27 cellular contexts compared by ENCODE assay signal in genomic region chr13:101530293-101530692, GRCh38.
DNase-seq lines count a peak whose midpoint lies in the region; ATAC-seq and TF ChIP-seq lines count a peak whose summit lies in the region.
"Had no signal": no experiment of that assay in that cellular context is flagged by ENCODE, and none has a peak within 500 bp of the region (broad histone marks: within the 10 kb centered on the region; RNA-seq: fewer than 3 reads in every experiment).

No MANE protein-coding gene starts in this region.

- no peak overlapping the region for H3K4me2 ChIP-seq in SK-N-SH

- peaks cover 77% of the 10 kb centered on the region for H3K79me2 ChIP-seq in SK-N-SH (ENCODE audit: insufficient read depth)

- H3K27ac ChIP-seq in CD8-positive, alpha-beta memory T cell (ENCODE audit: low read depth, low read length) = no peak overlapping the region
- 0 out of 4 replicates have a peak overlapping the region, but pooled peaks of 1 of the 2 experiments have one; percentile 13 for H3K27ac ChIP-seq in SK-N-SH (ENCODE audit: low read depth in 2 of 2, low read length in 1 of 2)
- H3K27ac ChIP-seq: dorsolateral prefrontal cortex, esophagus muscularis mucosa, RWPE1, upper lobe of right lung had no signal

- TF ChIP-seq RAD21 in SK-N-SH (IDR thresholded peaks at IDR 0.05; ENCODE audit: low read length) = no peak

- POLR2A ChIA-PET in CD8-positive, alpha-beta memory T cell (lab: Charles Lee) = no interaction called here
- POLR2A ChIA-PET in SK-N-SH (lab: Yijun Ruan, JAX) = no interaction called here

- no peaks in the 10 kb centered on the region; the same call in 1 of the 2 replicates for H4K20me1 ChIP-seq in SK-N-SH (ENCODE audit: insufficient read depth)

- DNase-seq in adipocyte (ENCODE audit: low read depth) (peak; percentile 68), fibroblast of the aortic adventitia (ENCODE audit: low read depth) (peak; percentile 65), stromal cell of bone marrow (ENCODE audit: low read depth) (peak; percentile 40), SK-N-SH (no peak)
- DNase-seq in CD8-positive, alpha-beta memory T cell = no peak
- DNase-seq in stimulated activated CD4-positive, alpha-beta T cell treated with anti-CD3 and anti-CD28 coated beads, Interleukin-2, amount 100 ng/mL, for 48 hours = no peak
- DNase-seq: activated gamma-delta T cell treated with Interleukin-2 at 50 U/mL for 16 hours; activated naive CD8-positive, alpha-beta T cell treated with anti-CD3 and anti-CD28 coated beads, Interleukin-2, amount 10 ng/mL, durations not matched to agents 7 days and 5 days; activated T-cell treated with anti-CD3 and anti-CD28 coated beads, Interleukin-2, amount 50 U/mL, for 4 hours; AML-193; CD4-positive, alpha-beta T cell; central memory CD4-positive, alpha-beta T cell; dorsolateral prefrontal cortex; mesendoderm; NCI-H1092; NCI-H1694; NCI-H446; NCI-H748 treated with DMSO at 0.1 percent for 48 hours; right cardiac atrium; stimulated activated CD4-positive, alpha-beta T cell treated with anti-CD3 and anti-CD28 coated beads, Interleukin-12 subunit alpha, Interleukin-12 subunit beta, amount 100 ng/mL, for 4 hours; stimulated activated CD4-positive, alpha-beta T cell treated with anti-CD3 and anti-CD28 coated beads, Interleukin-4, amount 100 ng/mL, for 24 hours; upper lobe of right lung had no signal

- no peak for TF ChIP-seq EP300 in SK-N-SH (IDR thresholded peaks at IDR 0.05; ENCODE audit: borderline replicate concordance in 1 of 2, low read depth in 1 of 2, low read length in 1 of 2)

- peaks cover 59% of the 10 kb centered on the region for H3K4me1 ChIP-seq in adipocyte (ENCODE audit: control insufficient read depth, insufficient read depth, low read length)
- no peaks in the 10 kb centered on the region for H3K4me1 ChIP-seq in CD8-positive, alpha-beta memory T cell (ENCODE audit: insufficient read depth, low read length)
- peaks cover 0 to 17% of the 10 kb centered on the region in 2 experiments; a peak in 3 of 4 replicates for H3K4me1 ChIP-seq in SK-N-SH (ENCODE audit: control insufficient read depth in 1 of 2, insufficient read depth in 2 of 2, low read depth in 1 of 2, low read length in 1 of 2)
- H3K4me1 ChIP-seq: upper lobe of right lung had no signal

- H3K4me3 ChIP-seq in GM08714 (ENCODE audit: low read length) (peak overlapping the region; percentile 15; the same call in 1 of the 2 replicates), adipocyte (ENCODE audit: low read length) (peak overlapping the region; percentile 74), fibroblast of the aortic adventitia (ENCODE audit: low read depth, low read length) (no peak overlapping the region), SK-N-SH (ENCODE audit: low read depth in 2 of 2, low read length in 1 of 2) (no peak overlapping the region)
- H3K4me3 ChIP-seq in CD8-positive, alpha-beta memory T cell (ENCODE audit: low read length) = no peak overlapping the region
- H3K4me3 ChIP-seq: dorsolateral prefrontal cortex, esophagus muscularis mucosa, upper lobe of right lung had no signal

- no peak overlapping the region for H3K27ac Mint-ChIP-seq in CD8-positive, alpha-beta memory T cell
- H3K27ac Mint-ChIP-seq: activated naive CD8-positive, alpha-beta T cell treated with anti-CD3 and anti-CD28 coated beads, Interleukin-2, amount 10 ng/mL, durations not matched to agents 7 days and 5 days; CD4-positive, alpha-beta T cell had no signal

- no peaks in the 10 kb centered on the region for H3K9me2 ChIP-seq in SK-N-SH

- no peaks in the 10 kb centered on the region for H3K9me3 ChIP-seq in adipocyte (ENCODE audit: control insufficient read depth, low read length)
- no peaks in the 10 kb centered on the region for H3K9me3 ChIP-seq in CD8-positive, alpha-beta memory T cell (ENCODE audit: low read length)
- H3K9me3 ChIP-seq in SK-N-SH = no peaks in the 10 kb centered on the region
- H3K9me3 ChIP-seq: esophagus muscularis mucosa, upper lobe of right lung had no signal

- H3K27me3 Mint-ChIP-seq in CD8-positive, alpha-beta memory T cell = peaks cover 5 to 7% of the 10 kb centered on the region in 2 donors
- H3K27me3 Mint-ChIP-seq: CD4-positive, alpha-beta T cell had no signal

- H3K36me3 ChIP-seq in adipocyte (ENCODE audit: control insufficient read depth, insufficient read depth, low read length, severe bottlenecking) = no peaks in the 10 kb centered on the region
- H3K36me3 ChIP-seq in CD8-positive, alpha-beta memory T cell (ENCODE audit: insufficient read depth, low read length) = no peaks in the 10 kb centered on the region
- peaks cover 0 to 15% of the 10 kb centered on the region in 2 experiments for H3K36me3 ChIP-seq in SK-N-SH (replicated peaks in 1 of 2; ENCODE audit: control insufficient read depth in 1 of 2, insufficient read depth in 2 of 2, low read length in 1 of 2)
- H3K36me3 ChIP-seq: esophagus muscularis mucosa, upper lobe of right lung had no signal

- H3K4me3 Mint-ChIP-seq in CD8-positive, alpha-beta memory T cell = no peak overlapping the region
- H3K4me3 Mint-ChIP-seq: activated naive CD8-positive, alpha-beta T cell treated with anti-CD3 and anti-CD28 coated beads, Interleukin-2, amount 10 ng/mL, durations not matched to agents 7 days and 5 days; activated T-cell treated with anti-CD3 and anti-CD28 coated beads, Interleukin-2, amount 50 U/mL, for 4 hours; CD4-positive, alpha-beta T cell had no signal

- no peaks in the 10 kb centered on the region for H3K27me3 ChIP-seq in adipocyte (replicated peaks; ENCODE audit: control insufficient read depth, insufficient read depth, low read length)
- H3K27me3 ChIP-seq in CD8-positive, alpha-beta memory T cell (ENCODE audit: insufficient read depth, low read length, poor library complexity, severe bottlenecking) = no peaks in the 10 kb centered on the region
- H3K27me3 ChIP-seq in SK-N-SH (ENCODE audit: insufficient read depth) = no peaks in the 10 kb centered on the region
- H3K27me3 ChIP-seq: dorsolateral prefrontal cortex, esophagus muscularis mucosa, upper lobe of right lung had no signal

- TF ChIP-seq CTCF in fibroblast of the aortic adventitia (IDR thresholded peaks at IDR 0.05; ENCODE audit: insufficient read depth, low read length) (no peak), SK-N-SH (IDR thresholded peaks at IDR 0.05) (no peak)

- H3K4me1 Mint-ChIP-seq in CD8-positive, alpha-beta memory T cell = peaks cover 0 to 6% (median 0%) of the 10 kb centered on the region in 3 donors

- CTCF ChIA-PET in CD8-positive, alpha-beta memory T cell (lab: Charles Lee) = no interaction called here
- CTCF ChIA-PET in SK-N-SH (lab: Yijun Ruan, JAX) = no interaction called here

- no peaks in the 10 kb centered on the region for H3K9me3 Mint-ChIP-seq in CD8-positive, alpha-beta memory T cell
- H3K9me3 Mint-ChIP-seq: activated T-cell treated with anti-CD3 and anti-CD28 coated beads, Interleukin-2, amount 50 U/mL, for 4 hours; CD4-positive, alpha-beta T cell had no signal

- peaks cover 47% of the 10 kb centered on the region for H3F3A ChIP-seq in SK-N-SH (replicated peaks; ENCODE audit: insufficient read depth)

- H3K9ac ChIP-seq in adipocyte (ENCODE audit: low read length) = peak overlapping the region; percentile 52
- H3K9ac ChIP-seq in SK-N-SH = no peak overlapping the region

- peaks cover 0 to 3% (median 0%) of the 10 kb centered on the region in 3 donors for H3K36me3 Mint-ChIP-seq in CD8-positive, alpha-beta memory T cell
- H3K36me3 Mint-ChIP-seq: activated naive CD8-positive, alpha-beta T cell treated with anti-CD3 and anti-CD28 coated beads, Interleukin-2, amount 10 ng/mL, durations not matched to agents 7 days and 5 days had no signal

- no peak overlapping the region for H2AFZ ChIP-seq in SK-N-SH (ENCODE audit: low read depth)

- ATAC-seq in GM21786 (IDR thresholded peaks at IDR 0.05; ENCODE audit: unreplicated experiment) = no peak
- ATAC-seq: left lobe of liver, right cardiac atrium, upper lobe of right lung had no signal

TF ChIP-seq in SK-N-SH, 30 proteins besides CTCF, POLR2A, EP300 and RAD21:
- TF ChIP-seq, protein P1, sequence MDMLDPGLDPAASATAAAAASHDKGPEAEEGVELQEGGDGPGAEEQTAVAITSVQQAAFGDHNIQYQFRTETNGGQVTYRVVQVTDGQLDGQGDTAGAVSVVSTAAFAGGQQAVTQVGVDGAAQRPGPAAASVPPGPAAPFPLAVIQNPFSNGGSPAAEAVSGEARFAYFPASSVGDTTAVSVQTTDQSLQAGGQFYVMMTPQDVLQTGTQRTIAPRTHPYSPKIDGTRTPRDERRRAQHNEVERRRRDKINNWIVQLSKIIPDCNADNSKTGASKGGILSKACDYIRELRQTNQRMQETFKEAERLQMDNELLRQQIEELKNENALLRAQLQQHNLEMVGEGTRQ (IDR thresholded peaks at IDR 0.05; ENCODE audit: borderline replicate concordance, low read depth, low read length) = no peak
- TF ChIP-seq POLR2AphosphoS5 (IDR thresholded peaks at IDR 0.05; ENCODE audit: low read depth, low read length) (no peak), SMC3 (IDR thresholded peaks at IDR 0.05; ENCODE audit: low read depth, low read length) (no peak)

Comparison
In these comparisons a context has a peak if more than half of its experiments do, and no peak if none do; other contexts are left out.
1. H3K4me3 ChIP-seq: peak in GM08714 (single experiment) and adipocyte (single experiment); none in fibroblast of the aortic adventitia (single experiment), CD8-positive, alpha-beta memory T cell (single experiment) and SK-N-SH (0 of 2).
2. DNase-seq: peak in adipocyte (single experiment), fibroblast of the aortic adventitia (single experiment) and stromal cell of bone marrow (single experiment); none in CD8-positive, alpha-beta memory T cell (0 of 5), stimulated activated CD4-positive, alpha-beta T cell treated with anti-CD3 and anti-CD28 coated beads, Interleukin-2, amount 100 ng/mL, for 48 hours (0 of 2) and SK-N-SH (single experiment).